1 cellular context compared by ENCODE assay signal in the genomic region with DNA sequence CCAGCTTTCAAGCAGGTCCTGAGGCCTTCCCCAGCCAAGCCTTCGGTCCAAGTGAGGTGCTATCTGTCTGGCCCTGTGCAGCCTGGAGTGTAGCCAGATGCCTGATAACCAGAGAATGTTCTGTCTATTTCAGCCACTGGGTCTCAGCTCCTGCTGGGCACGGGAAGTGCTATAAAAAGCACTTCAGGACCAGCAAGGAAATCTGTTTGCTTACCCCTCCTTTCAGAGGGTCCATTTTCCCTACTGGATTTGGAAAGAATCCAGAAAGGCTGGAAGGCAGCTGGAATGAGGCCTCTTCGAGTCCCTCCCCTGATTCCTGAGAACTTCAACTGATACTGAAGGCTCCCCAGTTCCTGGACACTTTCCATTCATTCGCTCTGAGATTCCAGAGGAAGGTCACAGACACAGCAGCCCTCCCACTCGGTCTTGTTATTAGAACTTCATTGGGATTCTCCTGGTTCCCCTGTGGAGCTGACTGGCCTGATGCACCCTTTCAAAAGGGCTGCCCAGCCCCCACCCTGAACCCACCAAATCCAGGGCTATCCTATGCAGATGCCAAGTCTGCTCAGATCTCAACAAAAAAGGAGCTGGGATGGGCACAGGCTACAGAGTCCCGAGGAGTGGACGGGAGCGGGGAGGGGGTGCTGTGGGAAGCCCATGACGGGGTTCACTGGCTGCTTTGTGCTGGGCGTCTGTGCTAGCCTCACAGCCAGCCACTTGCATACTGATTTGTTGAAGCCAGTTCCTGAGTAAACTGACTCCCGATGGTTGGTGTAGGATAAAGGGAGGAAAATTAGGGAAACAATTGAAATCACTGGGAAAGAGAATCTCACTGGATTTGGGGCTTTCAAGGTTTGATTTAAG.
TF ChIP-seq lines count a peak whose summit lies in the region.

No MANE protein-coding gene starts in this region.

TF ChIP-seq in GM12878, 131 proteins besides CTCF, POLR2A, EP300 and RAD21 (continued from another document):
- TF ChIP-seq RELB (IDR thresholded peaks at IDR 0.05; ENCODE audit: low read depth) (no peak), EGR1 (IDR thresholded peaks at IDR 0.05; ENCODE audit: borderline replicate concordance in 1 of 2, low read depth in 2 of 2, low read length in 2 of 2) (no peak), ZNF24 (IDR thresholded peaks at IDR 0.05) (no peak), WRNIP1 (IDR thresholded peaks at IDR 0.05; ENCODE audit: borderline replicate concordance, low read depth, low read length) (no peak), SUPT20H (IDR thresholded peaks at IDR 0.05; ENCODE audit: borderline replicate concordance, control insufficient read depth, low read depth, low read length) (no peak)
